Comparison of ENCODE assay signal across 23 cellular contexts in the genomic region with DNA sequence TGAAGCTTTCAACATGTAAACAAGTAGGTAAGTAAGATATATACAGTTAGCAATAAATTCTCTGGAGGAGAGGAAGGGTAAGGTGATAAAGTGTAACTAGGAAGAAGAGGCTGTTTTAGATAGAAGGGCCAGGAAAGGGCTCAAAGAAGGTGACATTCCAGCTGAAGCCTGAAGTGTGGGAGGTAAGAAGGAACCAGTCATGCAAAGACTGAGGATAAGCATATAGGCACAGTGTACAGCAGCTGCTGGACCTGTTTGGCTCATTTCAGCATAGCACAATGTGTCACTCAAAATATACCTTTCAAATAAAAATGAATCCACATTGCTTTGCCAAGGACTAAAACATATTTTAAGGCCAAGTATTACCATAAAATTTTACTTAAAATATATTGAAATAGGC. TPM values are rescaled to one million over a fixed set of nuclear protein-coding genes. Genes with fewer than 3 reads are reported as not detected.
"Had no signal": no experiment of that assay in that cellular context is flagged by ENCODE, and none has a peak within 500 bp of the region (broad histone marks: within the 10 kb centered on the region; RNA-seq: fewer than 3 reads in every experiment).

No MANE protein-coding gene starts in this region.

- H3K36me3 ChIP-seq: SJSA1 had no signal

- H3K9me3 ChIP-seq: SJSA1 had no signal

- H3K27ac ChIP-seq: HL-60, SJSA1, SK-N-MC had no signal

- H3K4me3 ChIP-seq: SJSA1, SK-N-MC had no signal

- DNase-seq: IMR-90, Karpas-422, KG1, MM.1S, NCI-H1092 treated with DMSO at 0.1 percent for 48 hours, NCI-H1436, NCI-H187, NCI-H2029, NCI-H2081 treated with DMSO at 0.1 percent for 48 hours, NCI-H2171, NCI-H226, NCI-H446, NCI-H510A, NCI-H524 treated with DMSO at 0.1 percent for 48 hours, NCI-H69, NCI-H774, Right ventricle myocardium superior, RPMI8226, SIG-M5 had no signal

- H3K4me1 ChIP-seq: SJSA1 had no signal

RNA-seq across cellular contexts. Expression of a gene that starts 39.0 kb away (rescaled TPM):
- total RNA-seq: IMR-90, M059J, Right ventricle myocardium superior, SJSA1 had no signal
- polyA plus RNA-seq: IMR-90 had no signal
